ENCODE assay signal across 8 cellular contexts in genomic region chr11:12223771-12224536, GRCh38.
DNase-seq lines count a peak whose midpoint lies in the region; ATAC-seq and TF ChIP-seq lines count a peak whose summit lies in the region.

No MANE protein-coding gene starts in this region.

- H4K20me1 ChIP-seq in neural progenitor cell (ENCODE audit: low read depth), result no peaks in the 10 kb centered on the region

- no peak for TF ChIP-seq CTCF in neural progenitor cell (IDR thresholded peaks at IDR 0.05)

- H3K4me2 ChIP-seq in neural progenitor cell, result no peak overlapping the region

- no peak overlapping the region for H3K9ac ChIP-seq in neural progenitor cell

- DNase-seq in activated T-helper 2 cell treated with anti-CD3 and anti-CD28 coated beads, Interferon-gamma antibody, Interleukin-2, Interleukin-4, amounts not matched to agents 10 μg/mL and 5 μg/mL and 100 μg/mL, durations not matched to agents 14 hours and 24 hours and 36 hours (ENCODE audit: low spot score), result no peak
- DNase-seq in neural progenitor cell (ENCODE audit: low spot score), result no peak
- DNase-seq in SKM-1 (lab: John Stamatoyannopoulos, UW; ENCODE audit: unreplicated experiment), result no peak
- DNase-seq in NCI-H1105 (lab: John Stamatoyannopoulos, UW), result no peak

- H3K27me3 ChIP-seq in neural progenitor cell, result no peaks in the 10 kb centered on the region

- H3K4me3 ChIP-seq in neural progenitor cell, result no peak overlapping the region

- H3K27me3 Mint-ChIP-seq in activated T-helper 2 cell treated with anti-CD3 and anti-CD28 coated beads, Interferon-gamma antibody, Interleukin-2, Interleukin-4, amounts not matched to agents 10 μg/mL and 5 μg/mL and 100 μg/mL, durations not matched to agents 14 hours and 24 hours and 36 hours (ENCODE audit: low read depth), result no peaks in the 10 kb centered on the region
- peaks cover 16% of the 10 kb centered on the region for H3K27me3 Mint-ChIP-seq in neural progenitor cell (ENCODE audit: insufficient read depth, low read depth)

- ATAC-seq in GM18502 (IDR thresholded peaks at IDR 0.05; ENCODE audit: poor library complexity, unreplicated experiment) (peak; percentile 30), HG03520 (IDR thresholded peaks at IDR 0.05; ENCODE audit: unreplicated experiment) (peak; percentile 20), HG03571 (IDR thresholded peaks at IDR 0.05; ENCODE audit: unreplicated experiment) (no peak), GM21423 (IDR thresholded peaks at IDR 0.05; ENCODE audit: unreplicated experiment) (no peak)

- H2AFZ ChIP-seq in neural progenitor cell (replicated peaks), result no peak overlapping the region

- H3K4me1 Mint-ChIP-seq in activated T-helper 2 cell treated with anti-CD3 and anti-CD28 coated beads, Interferon-gamma antibody, Interleukin-2, Interleukin-4, amounts not matched to agents 10 μg/mL and 5 μg/mL and 100 μg/mL, durations not matched to agents 14 hours and 24 hours and 36 hours (ENCODE audit: low read depth), result peaks cover 56% of the 10 kb centered on the region
- H3K4me1 Mint-ChIP-seq in neural progenitor cell, result peaks cover 4% of the 10 kb centered on the region

- no peak overlapping the region for H3K27ac ChIP-seq in neural progenitor cell

- no peaks in the 10 kb centered on the region for H3K9me3 Mint-ChIP-seq in activated T-helper 2 cell treated with anti-CD3 and anti-CD28 coated beads, Interferon-gamma antibody, Interleukin-2, Interleukin-4, amounts not matched to agents 10 μg/mL and 5 μg/mL and 100 μg/mL, durations not matched to agents 14 hours and 24 hours and 36 hours
- peaks cover 3% of the 10 kb centered on the region for H3K9me3 Mint-ChIP-seq in neural progenitor cell

- no peaks in the 10 kb centered on the region for H3K9me3 ChIP-seq in neural progenitor cell (ENCODE audit: low read depth)

- H3F3A ChIP-seq in neural progenitor cell (ENCODE audit: low read depth), result no peaks in the 10 kb centered on the region

- no peaks in the 10 kb centered on the region for H3K36me3 ChIP-seq in neural progenitor cell

- intact Hi-C loops in activated T-helper 2 cell treated with anti-CD3 and anti-CD28 coated beads, Interferon-gamma antibody, Interleukin-2, Interleukin-4, amounts not matched to agents 10 μg/mL and 5 μg/mL and 100 μg/mL, durations not matched to agents 14 hours and 24 hours and 36 hours (cut with micrococcal nuclease), result loop anchor here (1.0 to 2.0 kb wide), 6 partner anchors 12 to 74 kb away; no protein-coding TSS in a partner anchor

- peaks cover 96% of the 10 kb centered on the region for H3K36me3 Mint-ChIP-seq in activated T-helper 2 cell treated with anti-CD3 and anti-CD28 coated beads, Interferon-gamma antibody, Interleukin-2, Interleukin-4, amounts not matched to agents 10 μg/mL and 5 μg/mL and 100 μg/mL, durations not matched to agents 14 hours and 24 hours and 36 hours (ENCODE audit: low read depth)
- no peaks in the 10 kb centered on the region for H3K36me3 Mint-ChIP-seq in neural progenitor cell

- peak overlapping the region; percentile 51 for H3K4me3 Mint-ChIP-seq in activated T-helper 2 cell treated with anti-CD3 and anti-CD28 coated beads, Interferon-gamma antibody, Interleukin-2, Interleukin-4, amounts not matched to agents 10 μg/mL and 5 μg/mL and 100 μg/mL, durations not matched to agents 14 hours and 24 hours and 36 hours (ENCODE audit: low read depth)
- H3K4me3 Mint-ChIP-seq in neural progenitor cell, result no peak overlapping the region

- peak overlapping the region; percentile 91 for H3K27ac Mint-ChIP-seq in activated T-helper 2 cell treated with anti-CD3 and anti-CD28 coated beads, Interferon-gamma antibody, Interleukin-2, Interleukin-4, amounts not matched to agents 10 μg/mL and 5 μg/mL and 100 μg/mL, durations not matched to agents 14 hours and 24 hours and 36 hours
- peak overlapping the region; percentile 2 for H3K27ac Mint-ChIP-seq in neural progenitor cell

- H3K79me2 ChIP-seq in neural progenitor cell (ENCODE audit: low read depth), result no peaks in the 10 kb centered on the region

- H3K4me1 ChIP-seq in neural progenitor cell, result no peaks in the 10 kb centered on the region

Comparison
In these comparisons a context has a peak if more than half of its experiments do, and no peak if none do; other contexts are left out.
1. ATAC-seq: peak in GM18502 (single experiment) and HG03520 (single experiment); none in HG03571 (single experiment) and GM21423 (single experiment).